Comparison of ENCODE assay signal across 1 cellular context in the genomic region with DNA sequence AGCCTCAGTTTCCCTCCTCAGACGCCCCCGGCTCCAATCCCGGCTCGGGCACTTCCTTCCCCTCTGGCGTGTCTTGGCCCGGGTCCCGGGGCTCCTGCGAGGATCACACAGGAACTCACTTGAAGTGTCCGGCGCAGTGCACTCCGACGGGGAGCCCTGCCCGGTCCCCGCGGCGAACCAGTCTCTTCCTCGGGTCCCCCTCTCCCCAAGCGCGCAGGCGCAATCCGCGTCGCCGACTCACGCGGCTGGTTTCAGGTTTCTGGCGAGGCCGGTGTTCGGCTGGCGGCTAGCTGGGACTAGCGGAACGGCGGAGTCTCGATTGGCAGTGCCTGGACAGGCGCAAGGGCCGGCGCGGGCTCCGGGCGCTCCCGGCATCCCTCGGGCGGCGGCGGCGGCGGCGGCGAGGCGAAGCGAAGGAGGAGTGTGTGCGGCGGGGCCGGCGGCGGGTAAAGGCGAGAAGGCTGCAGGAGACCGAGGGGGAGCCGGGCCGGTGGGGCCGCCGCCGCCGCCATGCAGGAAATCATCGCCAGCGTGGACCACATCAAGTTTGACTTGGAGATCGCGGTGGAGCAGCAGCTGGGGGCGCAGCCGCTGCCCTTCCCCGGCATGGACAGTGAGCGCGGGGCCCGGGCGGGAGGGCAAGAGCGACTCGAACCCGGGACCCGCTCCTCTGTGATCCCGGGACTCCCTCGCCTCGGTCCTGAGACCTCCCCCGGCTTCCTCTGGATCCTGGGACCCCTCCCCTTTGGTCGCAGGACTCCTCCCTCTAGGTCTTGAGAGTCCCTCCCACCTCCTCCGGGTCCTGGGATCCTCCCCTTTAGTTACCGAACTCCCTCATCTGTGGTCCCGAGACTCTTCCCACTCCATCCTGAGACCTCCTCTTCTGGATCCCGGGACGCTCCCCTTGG.
TF ChIP-seq lines count a peak whose summit lies in the region.

A gene (plus strand): TSS at position 371 of the 908 bp plus-strand sequence. CDS start 140 bp downstream, at position 511.
A gene with protein sequence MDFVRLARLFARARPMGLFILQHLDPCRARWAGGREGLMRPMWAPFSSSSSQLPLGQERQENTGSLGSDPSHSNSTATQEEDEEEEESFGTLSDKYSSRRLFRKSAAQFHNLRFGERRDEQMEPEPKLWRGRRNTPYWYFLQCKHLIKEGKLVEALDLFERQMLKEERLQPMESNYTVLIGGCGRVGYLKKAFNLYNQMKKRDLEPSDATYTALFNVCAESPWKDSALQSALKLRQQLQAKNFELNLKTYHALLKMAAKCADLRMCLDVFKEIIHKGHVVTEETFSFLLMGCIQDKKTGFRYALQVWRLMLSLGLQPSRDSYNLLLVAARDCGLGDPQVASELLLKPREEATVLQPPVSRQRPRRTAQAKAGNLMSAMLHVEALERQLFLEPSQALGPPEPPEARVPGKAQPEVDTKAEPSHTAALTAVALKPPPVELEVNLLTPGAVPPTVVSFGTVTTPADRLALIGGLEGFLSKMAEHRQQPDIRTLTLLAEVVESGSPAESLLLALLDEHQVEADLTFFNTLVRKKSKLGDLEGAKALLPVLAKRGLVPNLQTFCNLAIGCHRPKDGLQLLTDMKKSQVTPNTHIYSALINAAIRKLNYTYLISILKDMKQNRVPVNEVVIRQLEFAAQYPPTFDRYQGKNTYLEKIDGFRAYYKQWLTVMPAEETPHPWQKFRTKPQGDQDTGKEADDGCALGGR (minus strand): TSS at position 226 of the 908 bp plus-strand sequence. CDS start 3,556 bp downstream, outside the sequence.

TF ChIP-seq in endothelial cell of umbilical vein, 7 proteins besides CTCF, POLR2A, EP300 and RAD21 (continued from another document):
- peak; percentile 14 for TF ChIP-seq MYC (IDR thresholded peaks at IDR 0.05; ENCODE audit: low read depth, low read length)
